Comparison of ENCODE assay signal across 10 cellular contexts in the genomic region with DNA sequence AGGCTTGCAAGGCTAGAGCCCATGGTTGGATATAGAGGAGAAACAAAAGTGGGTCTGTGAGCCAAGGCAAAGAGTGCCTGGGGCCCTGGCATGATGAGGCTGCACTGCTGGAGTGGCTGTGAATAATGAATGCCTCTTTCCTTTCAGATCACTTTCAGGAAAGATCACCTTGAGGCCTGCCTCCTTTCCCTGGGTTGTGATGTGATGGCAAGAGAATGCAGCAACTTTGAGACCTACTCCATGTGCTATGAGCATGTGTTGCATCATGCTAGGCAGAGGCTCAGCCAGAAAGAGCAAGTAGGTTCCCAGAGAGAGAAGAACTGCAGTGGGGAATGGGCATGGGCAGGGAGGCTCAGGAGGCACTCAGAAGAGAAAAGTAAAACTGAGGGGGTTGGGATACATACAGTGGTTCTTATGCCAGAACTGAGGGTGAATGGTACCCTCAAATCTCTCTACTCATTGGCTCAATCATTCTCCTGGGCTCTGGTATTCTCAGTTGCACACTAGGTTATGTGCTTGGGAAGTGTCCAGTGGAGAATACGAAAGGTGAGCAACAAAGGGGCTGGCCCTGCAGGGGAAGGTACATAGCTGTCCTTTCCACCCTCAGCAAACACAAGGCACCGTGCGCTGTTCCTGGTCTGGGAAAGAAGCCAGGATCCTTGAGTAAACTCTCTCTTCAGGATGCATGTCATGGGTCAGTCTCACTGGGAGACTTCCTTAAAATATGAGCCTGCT. TPM values are rescaled to one million over a fixed set of nuclear protein-coding genes. Genes with fewer than 3 reads are reported as not detected.
A peak's percentile ranks its signal among the peaks of the same experiment; 100 is the strongest.
DNase-seq lines count a peak whose midpoint lies in the region; ATAC-seq and TF ChIP-seq lines count a peak whose summit lies in the region.
"Had no signal": no experiment of that assay in that cellular context is flagged by ENCODE, and none has a peak within 500 bp of the region (broad histone marks: within the 10 kb centered on the region; RNA-seq: fewer than 3 reads in every experiment).

No MANE protein-coding gene starts in this region.

- DNase-seq in left cardiac atrium = no peak
- no peak for DNase-seq in cardiac septum (ENCODE audit: low spot score)
- DNase-seq in amniotic epithelial cell (ENCODE audit: low read depth) = peak; percentile 22
- peak; percentile 14 for DNase-seq in hepatic stellate cell (ENCODE audit: low spot score)
- DNase-seq in upper lobe of right lung = no peak
- DNase-seq in T-helper 2 cell = no peak
- DNase-seq in activated CD4-positive, alpha-beta T cell treated with anti-CD3 and anti-CD28 coated beads for 4 hours = no peak
- no peak for DNase-seq in NCI-H1436 treated with DMSO at 0.1 percent for 48 hours (lab: John Stamatoyannopoulos, UW)
- DNase-seq: NCI-H1436 had no signal

- no peak for TF ChIP-seq CTCF in upper lobe of right lung (IDR thresholded peaks at IDR 0.05)

- no peaks in the 10 kb centered on the region for H3K36me3 ChIP-seq in upper lobe of right lung
- H3K36me3 ChIP-seq: BLaER1 treated with 17β-estradiol and CSF1 and Interleukin-3, amounts not matched to agents 10 nM and 100 nM had no signal

- H3K27ac ChIP-seq in upper lobe of right lung = no peak overlapping the region
- H3K27ac ChIP-seq: BLaER1 treated with 17β-estradiol and CSF1 and Interleukin-3, amounts not matched to agents 10 nM and 100 nM had no signal

- no peaks in the 10 kb centered on the region for H3K9me3 ChIP-seq in upper lobe of right lung

- ATAC-seq in left cardiac atrium (peak; percentile 63 to 68), upper lobe of right lung (peak; percentile 74)

- intact Hi-C loops in left cardiac atrium (cut with DNase I) = no loop called here
- intact Hi-C loops in cardiac septum (cut with DNase I) = no loop called here
- intact Hi-C loops in upper lobe of right lung (cut with DNase I) = no loop called here

- no peak overlapping the region for H3K4me3 ChIP-seq in upper lobe of right lung
- H3K4me3 ChIP-seq: BLaER1 treated with 17β-estradiol and CSF1 and Interleukin-3, amounts not matched to agents 10 nM and 100 nM had no signal

- peaks cover 7% of the 10 kb centered on the region for H3K4me1 ChIP-seq in upper lobe of right lung

- H3K27me3 ChIP-seq in upper lobe of right lung = no peaks in the 10 kb centered on the region
- H3K27me3 ChIP-seq: BLaER1 treated with 17β-estradiol and CSF1 and Interleukin-3, amounts not matched to agents 10 nM and 100 nM had no signal

RNA-seq across cellular contexts. Expression of gene CD164, which starts 45.9 kb away (rescaled TPM):
- total RNA-seq in left cardiac atrium (100 to 1,000 TPM; 132 to 170 TPM), cardiac septum (137 TPM), upper lobe of right lung (284 TPM)

Comparison
In these comparisons a context has a peak if more than half of its experiments do, and no peak if none do; other contexts are left out.
1. DNase-seq: peak in amniotic epithelial cell (single experiment) and hepatic stellate cell (single experiment); none in left cardiac atrium (single experiment), cardiac septum (single experiment), upper lobe of right lung (single experiment), T-helper 2 cell (0 of 5), activated CD4-positive, alpha-beta T cell treated with anti-CD3 and anti-CD28 coated beads for 4 hours (0 of 2) and NCI-H1436 treated with DMSO at 0.1 percent for 48 hours (single experiment).